In genomic region chrX:130114141-130114561, GRCh38 we compare ENCODE assay signal across 21 cellular contexts. TPM values are rescaled to one million over a fixed set of nuclear protein-coding genes. Genes with fewer than 3 reads are reported as not detected.
DNase-seq lines count a peak whose midpoint lies in the region; ATAC-seq and TF ChIP-seq lines count a peak whose summit lies in the region.
"Had no signal": no experiment of that assay in that cellular context is flagged by ENCODE, and none has a peak within 500 bp of the region (broad histone marks: within the 10 kb centered on the region; RNA-seq: fewer than 3 reads in every experiment).

No MANE protein-coding gene starts in this region.

- peaks cover 5% of the 10 kb centered on the region for H3K4me1 Mint-ChIP-seq in activated naive CD4-positive, alpha-beta T cell treated with anti-CD3 and anti-CD28 coated beads, Interleukin-2, amount 50 U/mL, for 24 hours
- peaks cover 56% of the 10 kb centered on the region for H3K4me1 Mint-ChIP-seq in dendritic cell treated with granulocyte-macrophage colony-stimulating factor and Interleukin-4, amounts not matched to agents 40 ng/mL and 50 ng/mL, for 4 days (ENCODE audit: low read depth)

- DNase-seq in activated naive CD4-positive, alpha-beta T cell treated with Interleukin-2 at 50 U/mL for 16 hours = no peak
- DNase-seq in NCI-H2196 treated with DMSO at 0.1 percent for 48 hours (lab: John Stamatoyannopoulos, UW; ENCODE audit: unreplicated experiment) (peak; percentile 26), thyroid gland (peak; percentile 15 to 40), cerebellar nuclear complex (lab: John Stamatoyannopoulos, UW) (no peak)
- DNase-seq in activated CD8-positive, alpha-beta memory T cell treated with anti-CD3 and anti-CD28 coated beads, Interleukin-2, amount 50 U/mL, for 4 hours = no peak
- DNase-seq: activated gamma-delta T cell treated with Interleukin-2 at 50 U/mL for 16 hours; CD4-positive, CD25-positive, alpha-beta regulatory T cell; GF-D8; left ventricle myocardium inferior; NCI-H2081; NCI-H748 treated with DMSO at 0.1 percent for 48 hours; spleen; stimulated activated naive CD4-positive, alpha-beta T cell; upper lobe of left lung had no signal

- H3K27me3 ChIP-seq in thyroid gland = no peaks in the 10 kb centered on the region
- H3K27me3 ChIP-seq: body of pancreas, spleen, upper lobe of left lung had no signal

- no peaks in the 10 kb centered on the region for H3K36me3 ChIP-seq in thyroid gland
- H3K36me3 ChIP-seq: left ventricle myocardium inferior, spleen, upper lobe of left lung had no signal

- no peak for ATAC-seq in GM18505 (IDR thresholded peaks at IDR 0.05; ENCODE audit: unreplicated experiment)
- ATAC-seq: body of pancreas had no signal

- TF ChIP-seq POLR2A in thyroid gland (IDR thresholded peaks at IDR 0.05) (no peak), GM18505 (IDR thresholded peaks at IDR 0.05; ENCODE audit: borderline replicate concordance, extremely low read depth, insufficient read depth, insufficient read length) (no peak)

- H3K4me3 ChIP-seq in thyroid gland (replicated peaks in 1 of 3) = no peak overlapping the region
- H3K4me3 ChIP-seq: body of pancreas, left ventricle myocardium inferior, spleen, upper lobe of left lung had no signal

- intact Hi-C loops in dendritic cell treated with granulocyte-macrophage colony-stimulating factor and Interleukin-4, amounts not matched to agents 40 ng/mL and 50 ng/mL, for 4 days (cut with micrococcal nuclease) = no loop called here
- intact Hi-C loops in thyroid gland (cut with DNase I) = no loop called here

- no peak for TF ChIP-seq CTCF in thyroid gland (IDR thresholded peaks at IDR 0.05)

- H3K27ac ChIP-seq in thyroid gland = no peak overlapping the region
- H3K27ac ChIP-seq: body of pancreas, left ventricle myocardium inferior, spleen, upper lobe of left lung had no signal

- no peak overlapping the region for H3K4me3 Mint-ChIP-seq in activated naive CD4-positive, alpha-beta T cell treated with anti-CD3 and anti-CD28 coated beads, Interleukin-2, amount 50 U/mL, for 24 hours
- no peak overlapping the region for H3K4me3 Mint-ChIP-seq in dendritic cell treated with granulocyte-macrophage colony-stimulating factor and Interleukin-4, amounts not matched to agents 40 ng/mL and 50 ng/mL, for 4 days
- H3K4me3 Mint-ChIP-seq: T-helper 1 cell treated with Interleukin-12 subunit alpha and Interleukin-12 subunit beta and Interleukin-4 antibody, amounts not matched to agents 30 μg/mL and 1 μg/mL, for 36 hours had no signal

- WGBS in thyroid gland, 2 donors = 63 to 70% methylated on average over 3 to 7 of the region's 8 CpGs

- H3K27ac Mint-ChIP-seq in activated naive CD4-positive, alpha-beta T cell treated with anti-CD3 and anti-CD28 coated beads, Interleukin-2, amount 50 U/mL, for 24 hours = peak overlapping the region; percentile 17
- H3K27ac Mint-ChIP-seq in dendritic cell treated with granulocyte-macrophage colony-stimulating factor and Interleukin-4, amounts not matched to agents 40 ng/mL and 50 ng/mL, for 4 days = peak overlapping the region; percentile 67
- H3K27ac Mint-ChIP-seq: CD4-positive, CD25-positive, alpha-beta regulatory T cell; T-helper 1 cell treated with Interleukin-12 subunit alpha and Interleukin-12 subunit beta and Interleukin-4 antibody, amounts not matched to agents 30 μg/mL and 1 μg/mL, for 36 hours had no signal

- H3K9me3 ChIP-seq in thyroid gland = no peaks in the 10 kb centered on the region
- H3K9me3 ChIP-seq: body of pancreas, left ventricle myocardium inferior, spleen, upper lobe of left lung had no signal

- no peaks in the 10 kb centered on the region for H3K4me1 ChIP-seq in thyroid gland
- H3K4me1 ChIP-seq: body of pancreas had no signal

- H3K36me3 Mint-ChIP-seq in activated naive CD4-positive, alpha-beta T cell treated with anti-CD3 and anti-CD28 coated beads, Interleukin-2, amount 50 U/mL, for 24 hours = no peaks in the 10 kb centered on the region
- H3K36me3 Mint-ChIP-seq in dendritic cell treated with granulocyte-macrophage colony-stimulating factor and Interleukin-4, amounts not matched to agents 40 ng/mL and 50 ng/mL, for 4 days (ENCODE audit: low read depth) = peaks cover 11% of the 10 kb centered on the region
- H3K36me3 Mint-ChIP-seq: CD4-positive, CD25-positive, alpha-beta regulatory T cell had no signal

- no peaks in the 10 kb centered on the region for H3K27me3 Mint-ChIP-seq in activated naive CD4-positive, alpha-beta T cell treated with anti-CD3 and anti-CD28 coated beads, Interleukin-2, amount 50 U/mL, for 24 hours
- H3K27me3 Mint-ChIP-seq in dendritic cell treated with granulocyte-macrophage colony-stimulating factor and Interleukin-4, amounts not matched to agents 40 ng/mL and 50 ng/mL, for 4 days = peaks cover 2% of the 10 kb centered on the region
- H3K27me3 Mint-ChIP-seq: CD4-positive, CD25-positive, alpha-beta regulatory T cell had no signal

- no peaks in the 10 kb centered on the region for H3K9me3 Mint-ChIP-seq in activated naive CD4-positive, alpha-beta T cell treated with anti-CD3 and anti-CD28 coated beads, Interleukin-2, amount 50 U/mL, for 24 hours
- H3K9me3 Mint-ChIP-seq in dendritic cell treated with granulocyte-macrophage colony-stimulating factor and Interleukin-4, amounts not matched to agents 40 ng/mL and 50 ng/mL, for 4 days = no peaks in the 10 kb centered on the region
- H3K9me3 Mint-ChIP-seq: CD4-positive, CD25-positive, alpha-beta regulatory T cell; T-helper 1 cell treated with Interleukin-12 subunit alpha and Interleukin-12 subunit beta and Interleukin-4 antibody, amounts not matched to agents 30 μg/mL and 1 μg/mL, for 36 hours had no signal

RNA-seq across cellular contexts. Expression of gene ELF4, which starts 3.9 kb away (rescaled TPM):
- total RNA-seq in thyroid gland = 1 to 10 TPM; 2.6 to 6.3 (median 3.8) TPM

RNA-seq across cellular contexts. Expression of gene AIFM1, which starts 51.5 kb away (rescaled TPM):
- 10 to 100 TPM; 13.3 to 21.1 (median 17.3) TPM for total RNA-seq in thyroid gland

RNA-seq across cellular contexts. Expression of gene RAB33A, which starts 57.6 kb away (rescaled TPM):
- total RNA-seq in thyroid gland = under 1 TPM in 2 of 4 donors, not detected in 2; 0.81 to 0.93 TPM
- total RNA-seq: A172, HT-29 had no signal

Comparison
In these comparisons a context has a peak if more than half of its experiments do, and no peak if none do; other contexts are left out.
1. DNase-seq: peak in NCI-H2196 treated with DMSO at 0.1 percent for 48 hours (single experiment) and thyroid gland (2 of 2); none in activated naive CD4-positive, alpha-beta T cell treated with Interleukin-2 at 50 U/mL for 16 hours (single experiment), activated CD8-positive, alpha-beta memory T cell treated with anti-CD3 and anti-CD28 coated beads, Interleukin-2, amount 50 U/mL, for 4 hours (single experiment) and cerebellar nuclear complex (0 of 2).